Comparison of ENCODE assay signal across 1 cellular context in the genomic region with DNA sequence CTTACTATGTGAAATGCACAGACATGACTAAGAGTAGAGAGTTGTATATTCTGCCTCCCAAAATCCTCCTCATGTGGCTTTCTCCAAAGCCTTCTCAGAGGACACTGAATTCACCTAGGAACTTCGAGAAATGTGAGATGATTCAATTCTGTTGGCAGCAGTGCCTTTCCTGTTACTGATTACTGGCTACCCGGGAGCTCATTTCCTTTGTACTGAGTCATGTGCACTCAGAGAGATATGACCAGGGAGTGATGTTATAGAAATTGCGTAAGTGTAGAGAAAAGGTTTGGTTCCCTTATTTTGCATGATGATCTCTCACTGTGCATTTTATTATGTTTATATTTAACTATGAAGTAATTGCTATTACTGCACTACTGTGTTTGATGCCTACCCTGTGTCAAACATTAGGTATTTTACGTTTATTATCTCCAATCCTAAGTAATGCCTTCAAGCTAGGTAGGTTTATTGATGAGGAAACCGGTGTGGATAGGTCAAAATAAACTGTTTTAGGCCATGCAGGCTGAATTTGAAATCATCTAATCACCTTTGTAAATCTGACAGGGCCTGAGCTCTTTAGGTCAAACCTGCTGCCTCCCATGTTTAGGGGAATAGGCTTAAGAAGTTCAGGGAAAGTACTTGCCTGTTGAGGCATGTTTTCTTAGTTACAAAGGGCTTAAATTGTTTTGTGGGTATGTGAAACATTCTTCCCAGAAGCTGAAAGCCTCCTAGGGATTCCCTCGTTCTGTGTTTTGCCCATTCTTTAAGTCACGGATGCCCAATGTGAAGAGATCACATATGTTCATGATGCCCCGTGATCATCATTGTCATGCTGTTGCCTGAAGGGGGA.
TF ChIP-seq lines count a peak whose summit lies in the region.

No MANE protein-coding gene starts in this region.

TF ChIP-seq in GM23338, 12 proteins besides CTCF, POLR2A, EP300 and RAD21:
- no peak for TF ChIP-seq ZNF462 (CRISPR knock-in tag; IDR thresholded peaks at IDR 0.05)
- no peak for TF ChIP-seq POLR2AphosphoS5 (IDR thresholded peaks at IDR 0.05; ENCODE audit: low read depth)
- TF ChIP-seq, protein P1, sequence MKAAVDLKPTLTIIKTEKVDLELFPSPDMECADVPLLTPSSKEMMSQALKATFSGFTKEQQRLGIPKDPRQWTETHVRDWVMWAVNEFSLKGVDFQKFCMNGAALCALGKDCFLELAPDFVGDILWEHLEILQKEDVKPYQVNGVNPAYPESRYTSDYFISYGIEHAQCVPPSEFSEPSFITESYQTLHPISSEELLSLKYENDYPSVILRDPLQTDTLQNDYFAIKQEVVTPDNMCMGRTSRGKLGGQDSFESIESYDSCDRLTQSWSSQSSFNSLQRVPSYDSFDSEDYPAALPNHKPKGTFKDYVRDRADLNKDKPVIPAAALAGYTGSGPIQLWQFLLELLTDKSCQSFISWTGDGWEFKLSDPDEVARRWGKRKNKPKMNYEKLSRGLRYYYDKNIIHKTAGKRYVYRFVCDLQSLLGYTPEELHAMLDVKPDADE (IDR thresholded peaks at IDR 0.05) = no peak
- no peak for TF ChIP-seq NANOG (IDR thresholded peaks at IDR 0.05; ENCODE audit: borderline replicate concordance)
- TF ChIP-seq ZNF114 (CRISPR knock-in tag; IDR thresholded peaks at IDR 0.05) = no peak
- no peak for TF ChIP-seq CREB1 (CRISPR knock-in tag; IDR thresholded peaks at IDR 0.05; ENCODE audit: low read depth)
- no peak for TF ChIP-seq ZNF331 (CRISPR knock-in tag; IDR thresholded peaks at IDR 0.05; ENCODE audit: low read depth)
- TF ChIP-seq JUNB (IDR thresholded peaks at IDR 0.05; ENCODE audit: unreplicated experiment) = no peak
- TF ChIP-seq EZH2 (IDR thresholded peaks at IDR 0.05; ENCODE audit: low read depth, unreplicated experiment) = no peak
- no peak for TF ChIP-seq STAT1 (IDR thresholded peaks at IDR 0.05; ENCODE audit: unreplicated experiment)
- TF ChIP-seq, protein P2, sequence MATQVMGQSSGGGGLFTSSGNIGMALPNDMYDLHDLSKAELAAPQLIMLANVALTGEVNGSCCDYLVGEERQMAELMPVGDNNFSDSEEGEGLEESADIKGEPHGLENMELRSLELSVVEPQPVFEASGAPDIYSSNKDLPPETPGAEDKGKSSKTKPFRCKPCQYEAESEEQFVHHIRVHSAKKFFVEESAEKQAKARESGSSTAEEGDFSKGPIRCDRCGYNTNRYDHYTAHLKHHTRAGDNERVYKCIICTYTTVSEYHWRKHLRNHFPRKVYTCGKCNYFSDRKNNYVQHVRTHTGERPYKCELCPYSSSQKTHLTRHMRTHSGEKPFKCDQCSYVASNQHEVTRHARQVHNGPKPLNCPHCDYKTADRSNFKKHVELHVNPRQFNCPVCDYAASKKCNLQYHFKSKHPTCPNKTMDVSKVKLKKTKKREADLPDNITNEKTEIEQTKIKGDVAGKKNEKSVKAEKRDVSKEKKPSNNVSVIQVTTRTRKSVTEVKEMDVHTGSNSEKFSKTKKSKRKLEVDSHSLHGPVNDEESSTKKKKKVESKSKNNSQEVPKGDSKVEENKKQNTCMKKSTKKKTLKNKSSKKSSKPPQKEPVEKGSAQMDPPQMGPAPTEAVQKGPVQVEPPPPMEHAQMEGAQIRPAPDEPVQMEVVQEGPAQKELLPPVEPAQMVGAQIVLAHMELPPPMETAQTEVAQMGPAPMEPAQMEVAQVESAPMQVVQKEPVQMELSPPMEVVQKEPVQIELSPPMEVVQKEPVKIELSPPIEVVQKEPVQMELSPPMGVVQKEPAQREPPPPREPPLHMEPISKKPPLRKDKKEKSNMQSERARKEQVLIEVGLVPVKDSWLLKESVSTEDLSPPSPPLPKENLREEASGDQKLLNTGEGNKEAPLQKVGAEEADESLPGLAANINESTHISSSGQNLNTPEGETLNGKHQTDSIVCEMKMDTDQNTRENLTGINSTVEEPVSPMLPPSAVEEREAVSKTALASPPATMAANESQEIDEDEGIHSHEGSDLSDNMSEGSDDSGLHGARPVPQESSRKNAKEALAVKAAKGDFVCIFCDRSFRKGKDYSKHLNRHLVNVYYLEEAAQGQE (IDR thresholded peaks at IDR 0.05; ENCODE audit: unreplicated experiment) = no peak
- no peak for TF ChIP-seq EZH2phosphoT487 (IDR thresholded peaks at IDR 0.05; ENCODE audit: unreplicated experiment)
